ENCODE assay signal across 21 cellular contexts in genomic region chr20:13271098-13271497, GRCh38. TPM values are rescaled to one million over a fixed set of nuclear protein-coding genes. Genes with fewer than 3 reads are reported as not detected.
DNase-seq lines count a peak whose midpoint lies in the region; ATAC-seq and FAIRE-seq lines count a peak whose summit lies in the region.
"Had no signal": no experiment of that assay in that cellular context is flagged by ENCODE, and none has a peak within 500 bp of the region (broad histone marks: within the 10 kb centered on the region; RNA-seq: fewer than 3 reads in every experiment).

No MANE protein-coding gene starts in this region.

- 80 to 100% methylated on average over 1 of the region's 3 CpGs for WGBS in mesodermal cell (ENCODE audit: insufficient coverage in 2 of 2), 2 experiments

- H3K9me3 ChIP-seq in mesodermal cell (ENCODE audit: control insufficient read depth, low read length): no peaks in the 10 kb centered on the region
- H3K9me3 ChIP-seq: HAP-1 had no signal

- peak; percentile 9 for FAIRE-seq in GM18507 (lab: Jason Lieb, UNC)
- FAIRE-seq: D721Med, G401.6, GM12891, H1 had no signal

- H3K36me3 ChIP-seq in mesodermal cell (ENCODE audit: control insufficient read depth, insufficient read depth, low read length): peaks cover 36% of the 10 kb centered on the region
- H3K36me3 ChIP-seq: HAP-1 had no signal

- H3K4me1 ChIP-seq in mesodermal cell (ENCODE audit: control insufficient read depth, insufficient read depth, low read length, poor library complexity, severe bottlenecking): peaks cover 6% of the 10 kb centered on the region
- H3K4me1 ChIP-seq: HAP-1 had no signal

- no peak overlapping the region for H3K4me3 ChIP-seq in mesodermal cell (ENCODE audit: extremely low read depth, insufficient read depth, low read length, poor library complexity, severe bottlenecking)
- H3K4me3 ChIP-seq: HAP-1 had no signal

- peak overlapping the region; percentile 33 for H3K27ac ChIP-seq in mesodermal cell (ENCODE audit: low read depth, low read length, severe bottlenecking)
- H3K27ac ChIP-seq: 22Rv1, HL-60 had no signal

- peak; percentile 15 for ATAC-seq in Right ventricle myocardium superior (ENCODE audit: poor library complexity)
- ATAC-seq in Right ventricle myocardium inferior: no peak
- ATAC-seq: CD8-positive, alpha-beta T cell had no signal

- no peak for DNase-seq in Right ventricle myocardium superior
- DNase-seq in Right ventricle myocardium inferior (ENCODE audit: missing footprints): no peak
- DNase-seq in GM18507 (ENCODE audit: extremely low spot score, insufficient read length, low read depth): no peak
- DNase-seq in glomerular endothelial cell (ENCODE audit: extremely low read depth, low read depth, low spot score): peak; percentile 52
- DNase-seq in NCI-H748 (lab: John Stamatoyannopoulos, UW; ENCODE audit: unreplicated experiment): no peak
- DNase-seq in cerebellar nuclear complex (lab: John Stamatoyannopoulos, UW): no peak
- no peak for DNase-seq in NCI-H2171 (lab: John Stamatoyannopoulos, UW)
- DNase-seq: CD8-positive, alpha-beta T cell; COR-L47; DMS153; DMS79 treated with DMSO at 0.1 percent for 48 hours; EL had no signal

- intact Hi-C loops in Right ventricle myocardium superior (cut with DNase I): no loop called here
- intact Hi-C loops in Right ventricle myocardium inferior (cut with DNase I): loop anchor here (2.0 kb wide), 1 partner anchor 50 kb away; the partner anchor contains the start of gene ISM1

RNA-seq across cellular contexts. Expression of gene ISM1, which starts 50.0 kb away (rescaled TPM):
- total RNA-seq in Right ventricle myocardium superior (1.5 TPM), Right ventricle myocardium inferior (1.2 TPM), glomerular endothelial cell (0.29 and 1.3 TPM in 2 replicates)
- polyA plus RNA-seq in mesodermal cell (2013, experiment 1 of 2): 30.0 TPM
- polyA plus RNA-seq in mesodermal cell (2013, experiment 2 of 2): 27.0 TPM
- polyA plus RNA-seq: CD14-positive monocyte had no signal
